Comparison of ENCODE assay signal across 10 cellular contexts in genomic region chr7:131219277-131220041, GRCh38.
DNase-seq lines count a peak whose midpoint lies in the region; ATAC-seq and TF ChIP-seq lines count a peak whose summit lies in the region.
"Had no signal": no experiment of that assay in that cellular context is flagged by ENCODE, and none has a peak within 500 bp of the region (broad histone marks: within the 10 kb centered on the region; RNA-seq: fewer than 3 reads in every experiment).

No MANE protein-coding gene starts in this region.

- no peak overlapping the region for H2BK15ac ChIP-seq in mesendoderm (replicated peaks; ENCODE audit: low read depth)

- ATAC-seq in DND-41 (ENCODE audit: insufficient read depth, low read depth) (0 out of 3 replicates have a peak, but pooled peaks have one; percentile 47), esophagus mucosa (peak; percentile 48), HG03097 (IDR thresholded peaks at IDR 0.05; ENCODE audit: low FRiP score, unreplicated experiment) (no peak)
- ATAC-seq: T-cell had no signal

- no peak for TF ChIP-seq CTCF in DND-41 (IDR thresholded peaks at IDR 0.05; ENCODE audit: borderline replicate concordance, extremely low read depth, low read length, poor library complexity, severe bottlenecking)
- no peak for TF ChIP-seq CTCF in neural progenitor cell (IDR thresholded peaks at IDR 0.05)

- H3K56ac ChIP-seq in mesendoderm (ENCODE audit: low read length): no peak overlapping the region

- no CpG with 5 or more reads among the region's 8 CpGs for WGBS in mesendoderm (ENCODE audit: extremely low coverage, insufficient coverage, low lambda C conversion rate)

- no peaks in the 10 kb centered on the region for H3F3A ChIP-seq in neural progenitor cell (ENCODE audit: low read depth)

- DNase-seq in DND-41 (no peak), HuH-7 (ENCODE audit: low spot score) (peak; percentile 36), neural progenitor cell (ENCODE audit: low spot score) (no peak), mesendoderm (no peak), HPDE6-E6E7 (ENCODE audit: extremely low spot score) (no peak)
- no peak for DNase-seq in activated naive CD4-positive, alpha-beta T cell treated with Interleukin-2 at 50 U/mL for 16 hours
- DNase-seq: central memory CD4-positive, alpha-beta T cell had no signal

- H3K4me1 ChIP-seq in DND-41 (ENCODE audit: insufficient read depth, low read length) (peaks cover 5% of the 10 kb centered on the region; the same call in 1 of the 2 replicates), neural progenitor cell (peaks cover 16% of the 10 kb centered on the region), mesendoderm (ENCODE audit: control insufficient read depth, low read depth, low read length) (no peaks in the 10 kb centered on the region)

- no peaks in the 10 kb centered on the region for H3K79me2 ChIP-seq in DND-41 (ENCODE audit: insufficient read depth, low read length)
- H3K79me2 ChIP-seq in neural progenitor cell (ENCODE audit: low read depth): no peaks in the 10 kb centered on the region
- no peaks in the 10 kb centered on the region for H3K79me2 ChIP-seq in mesendoderm (ENCODE audit: control insufficient read depth, insufficient read depth, low read length)

- H3K9ac ChIP-seq in DND-41 (ENCODE audit: low read depth, low read length): no peak overlapping the region
- H3K9ac ChIP-seq in neural progenitor cell: no peak overlapping the region
- H3K9ac ChIP-seq in mesendoderm (ENCODE audit: low read length): no peak overlapping the region

- H2AK5ac ChIP-seq in mesendoderm (ENCODE audit: low read length): no peak overlapping the region

- H3K23ac ChIP-seq in mesendoderm (ENCODE audit: low read length): no peak overlapping the region

- H2AFZ ChIP-seq in DND-41 (ENCODE audit: low read depth, low read length) (0 out of 2 replicates have a peak overlapping the region, but pooled peaks have one; percentile 10), neural progenitor cell (replicated peaks) (peak overlapping the region; percentile 47)

- no peak overlapping the region for H3K4ac ChIP-seq in mesendoderm (ENCODE audit: low read depth, low read length)

- H3K9me3 Mint-ChIP-seq in neural progenitor cell: no peaks in the 10 kb centered on the region

- H3K27me3 ChIP-seq in DND-41 (ENCODE audit: insufficient read depth, low read length, poor library complexity): no peaks in the 10 kb centered on the region
- no peaks in the 10 kb centered on the region for H3K27me3 ChIP-seq in neural progenitor cell
- no peaks in the 10 kb centered on the region for H3K27me3 ChIP-seq in mesendoderm (ENCODE audit: insufficient read depth, low read length, poor library complexity)

- no peak overlapping the region for H4K8ac ChIP-seq in mesendoderm (ENCODE audit: low read depth, low read length)

- no peak overlapping the region for H2BK5ac ChIP-seq in mesendoderm (ENCODE audit: low read length)

- H3K27ac ChIP-seq in DND-41 (ENCODE audit: low read length) (no peak overlapping the region), neural progenitor cell (no peak overlapping the region), mesendoderm (ENCODE audit: low read depth, low read length) (no peak overlapping the region)

- H3K27ac Mint-ChIP-seq in neural progenitor cell: peak overlapping the region; percentile 22

- H2BK120ac ChIP-seq in mesendoderm (ENCODE audit: low read depth, low read length): no peak overlapping the region

- no peak overlapping the region for H3K4me3 Mint-ChIP-seq in neural progenitor cell
- H3K4me3 Mint-ChIP-seq: T-cell had no signal

- H3K18ac ChIP-seq in mesendoderm (ENCODE audit: low read length): no peak overlapping the region

- no peaks in the 10 kb centered on the region for H4K20me1 ChIP-seq in DND-41 (ENCODE audit: insufficient read depth, low read length)
- no peaks in the 10 kb centered on the region for H4K20me1 ChIP-seq in neural progenitor cell (ENCODE audit: low read depth)

- H3K79me1 ChIP-seq in mesendoderm (ENCODE audit: low read length): no peaks in the 10 kb centered on the region

- no peak overlapping the region for H4K5ac ChIP-seq in mesendoderm (ENCODE audit: low read length)

- H3K4me1 Mint-ChIP-seq in neural progenitor cell: peaks cover 17% of the 10 kb centered on the region

- H3K36me3 ChIP-seq in DND-41 (ENCODE audit: insufficient read depth, low read length) (no peaks in the 10 kb centered on the region), neural progenitor cell (no peaks in the 10 kb centered on the region), mesendoderm (ENCODE audit: control insufficient read depth, insufficient read depth, low read length) (no peaks in the 10 kb centered on the region)

- H3K4me2 ChIP-seq in DND-41 (ENCODE audit: insufficient read depth, low read length) (no peak overlapping the region), neural progenitor cell (no peak overlapping the region), mesendoderm (ENCODE audit: low read length) (no peak overlapping the region)

- H3K9me3 ChIP-seq in DND-41 (ENCODE audit: insufficient read depth, low read length, severe bottlenecking): no peaks in the 10 kb centered on the region
- no peaks in the 10 kb centered on the region for H3K9me3 ChIP-seq in neural progenitor cell (ENCODE audit: low read depth)

- no peaks in the 10 kb centered on the region for H3K36me3 Mint-ChIP-seq in neural progenitor cell
- H3K36me3 Mint-ChIP-seq: T-cell had no signal

- no peak overlapping the region for H3K4me3 ChIP-seq in DND-41 (ENCODE audit: low read depth in 1 of 2, low read length in 2 of 2)
- H3K4me3 ChIP-seq in neural progenitor cell: no peak overlapping the region
- no peak overlapping the region for H3K4me3 ChIP-seq in mesendoderm (ENCODE audit: low read length)

- no peaks in the 10 kb centered on the region for H3K27me3 Mint-ChIP-seq in neural progenitor cell (ENCODE audit: insufficient read depth, low read depth)
- H3K27me3 Mint-ChIP-seq: T-cell had no signal
